Comparison of ENCODE assay signal across 32 cellular contexts in the genomic region with DNA sequence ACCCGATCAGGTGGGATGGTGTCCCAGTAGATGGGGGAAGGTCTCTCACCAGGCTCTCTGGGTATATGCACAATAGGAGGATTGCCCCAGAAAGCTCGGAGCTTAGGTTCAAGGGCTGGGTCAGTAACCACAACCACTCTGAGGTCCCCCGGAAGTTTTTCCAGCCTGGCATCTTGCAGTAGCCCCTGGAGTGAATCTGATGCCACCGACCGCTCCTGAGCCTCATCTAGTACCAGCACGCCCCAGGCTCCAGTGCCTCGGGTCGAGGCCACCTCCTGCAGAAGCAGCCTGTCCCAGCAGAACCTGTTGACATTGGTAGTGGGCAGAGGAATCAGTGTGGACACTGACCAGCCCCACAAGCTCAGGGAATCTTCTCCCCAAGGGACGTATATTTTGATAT. TPM values are rescaled to one million over a fixed set of nuclear protein-coding genes. Genes with fewer than 3 reads are reported as not detected.
"Had no signal": no experiment of that assay in that cellular context is flagged by ENCODE, and none has a peak within 500 bp of the region (broad histone marks: within the 10 kb centered on the region; RNA-seq: fewer than 3 reads in every experiment).

No MANE protein-coding gene starts in this region.

- H3K4me1 ChIP-seq: colonic mucosa had no signal

- H3K4me3 ChIP-seq: colonic mucosa, esophagus squamous epithelium, gastrocnemius medialis, heart right ventricle, left lung, lower lobe of right lung, mucosa of descending colon had no signal

- H3K4me3 Mint-ChIP-seq: dendritic cell treated with granulocyte-macrophage colony-stimulating factor and Interleukin-4, amounts not matched to agents 40 ng/mL and 50 ng/mL, for 4 days; effector memory CD8-positive, alpha-beta T cell; endodermal cell; mesothelial cell of epicardium had no signal

- H3K27ac ChIP-seq: colonic mucosa, epithelial cell of prostate, esophagus squamous epithelium, gastrocnemius medialis, heart right ventricle, left lung, lower lobe of right lung had no signal

- H3K27ac Mint-ChIP-seq: dendritic cell treated with granulocyte-macrophage colony-stimulating factor and Interleukin-4, amounts not matched to agents 40 ng/mL and 50 ng/mL, for 4 days; effector memory CD8-positive, alpha-beta T cell; endodermal cell; mesothelial cell of epicardium had no signal

- H3K9me3 Mint-ChIP-seq: dendritic cell treated with granulocyte-macrophage colony-stimulating factor and Interleukin-4, amounts not matched to agents 40 ng/mL and 50 ng/mL, for 4 days; effector memory CD8-positive, alpha-beta T cell; endodermal cell had no signal

- H3K9me3 ChIP-seq: colonic mucosa, esophagus squamous epithelium, gastrocnemius medialis, heart right ventricle, left lung, lower lobe of right lung, mucosa of descending colon had no signal

- FAIRE-seq: endometrium, islet of Langerhans, keratinocyte had no signal

- ATAC-seq: effector memory CD8-positive, alpha-beta T cell; esophagus mucosa; gastrocnemius medialis; heart right ventricle; left cardiac atrium; left lung; left ventricle myocardium superior; lower lobe of right lung; mucosa of descending colon had no signal

- H3K27me3 ChIP-seq: colonic mucosa had no signal

- DNase-seq: colonic mucosa; cortex of kidney; effector CD8-positive, alpha-beta T cell; effector memory CD8-positive, alpha-beta T cell; endodermal cell; erythroblast; esophagus squamous epithelium; foreskin fibroblast; foreskin melanocyte; gastrocnemius medialis; glutamatergic neuron; heart right ventricle; hippocampal formation; left cardiac atrium; left lung; left ventricle myocardium superior; lower lobe of right lung; mesenchymal stem cell; mucosa of descending colon had no signal

RNA-seq across cellular contexts. Expression of a gene that starts 2.0 kb away (rescaled TPM):
- total RNA-seq: dermis microvascular lymphatic vessel endothelial cell, glomerular endothelial cell, left cardiac atrium, left ventricle myocardium superior, lung microvascular endothelial cell, mesenteric fat pad, myocyte had no signal

RNA-seq across cellular contexts. Expression of a gene that starts 9.8 kb away (rescaled TPM):
- total RNA-seq: dermis microvascular lymphatic vessel endothelial cell, esophagus mucosa, esophagus squamous epithelium, gastrocnemius medialis, glomerular endothelial cell, heart right ventricle, left cardiac atrium, left lung, left ventricle myocardium superior, lower leg skin, lower lobe of right lung, lung microvascular endothelial cell, mesenteric fat pad, mesothelial cell of epicardium had no signal
- polyA plus RNA-seq: heart right ventricle, keratinocyte had no signal
